Comparison of ENCODE assay signal across 33 cellular contexts in genomic region chr12:60399064-60399463, GRCh38.
"Had no signal": no experiment of that assay in that cellular context is flagged by ENCODE, and none has a peak within 500 bp of the region (broad histone marks: within the 10 kb centered on the region; RNA-seq: fewer than 3 reads in every experiment).

No MANE protein-coding gene starts in this region.

- H3K4me1 Mint-ChIP-seq: activated B cell treated with CpG ODN at 0.5 μM for 24 hours; activated CD4-positive, alpha-beta T cell treated with anti-CD3 and anti-CD28 coated beads, Interleukin-2, amount 10 ng/mL, durations not matched to agents 24 days and 14 days; activated naive CD8-positive, alpha-beta T cell treated with anti-CD3 and anti-CD28 coated beads for 36 hours had no signal

- H3K9me3 ChIP-seq: adrenal gland, body of pancreas, breast epithelium had no signal

- H3K4me3 Mint-ChIP-seq: activated B cell treated with CpG ODN at 0.5 μM for 24 hours; activated CD4-positive, alpha-beta memory T cell treated with anti-CD3 and anti-CD28 coated beads for 36 hours; activated CD4-positive, alpha-beta T cell treated with anti-CD3 and anti-CD28 coated beads, Interleukin-2, amount 10 ng/mL, durations not matched to agents 24 days and 14 days; activated CD8-positive, alpha-beta T cell treated with anti-CD3 and anti-CD28 coated beads for 36 hours; activated naive CD4-positive, alpha-beta T cell treated with anti-CD3 and anti-CD28 coated beads for 36 hours; activated naive CD8-positive, alpha-beta T cell treated with anti-CD3 and anti-CD28 coated beads for 36 hours; activated T-cell treated with anti-CD3 and anti-CD28 coated beads, Interleukin-2, amount 50 U/mL, for 24 hours; T-helper 1 cell treated with Interleukin-12 subunit alpha and Interleukin-12 subunit beta and Interleukin-4 antibody, amounts not matched to agents 30 μg/mL and 1 μg/mL, for 36 hours; T-helper 2 cell treated with Interferon-gamma antibody and Interleukin-4, amounts not matched to agents 5 μg/mL and 100 μg/mL, for 36 hours had no signal

- H3K9me3 Mint-ChIP-seq: activated B cell treated with CpG ODN at 0.5 μM for 24 hours; activated naive CD4-positive, alpha-beta T cell treated with anti-CD3 and anti-CD28 coated beads for 36 hours; activated naive CD8-positive, alpha-beta T cell treated with anti-CD3 and anti-CD28 coated beads for 36 hours; activated T-cell treated with anti-CD3 and anti-CD28 coated beads, Interleukin-2, amount 50 U/mL, for 24 hours; activated T-helper 2 cell treated with anti-CD3 and anti-CD28 coated beads, Interferon-gamma antibody, Interleukin-2, Interleukin-4, amounts not matched to agents 10 μg/mL and 5 μg/mL and 100 μg/mL, durations not matched to agents 14 hours and 24 hours and 36 hours; T-helper 1 cell treated with Interleukin-12 subunit alpha and Interleukin-12 subunit beta and Interleukin-4 antibody, amounts not matched to agents 30 μg/mL and 1 μg/mL, for 36 hours; T-helper 2 cell treated with Interferon-gamma antibody and Interleukin-4, amounts not matched to agents 5 μg/mL and 100 μg/mL, for 36 hours had no signal

- H3K27me3 ChIP-seq: adrenal gland, body of pancreas, brain microvascular endothelial cell, breast epithelium had no signal

- FAIRE-seq: astrocyte, TTC549 had no signal

- H3K27ac Mint-ChIP-seq: activated B cell treated with CpG ODN at 0.5 μM for 24 hours; activated CD4-positive, alpha-beta memory T cell treated with anti-CD3 and anti-CD28 coated beads for 36 hours; activated CD4-positive, alpha-beta T cell treated with anti-CD3 and anti-CD28 coated beads, Interleukin-2, amount 10 ng/mL, durations not matched to agents 24 days and 14 days; activated CD8-positive, alpha-beta T cell treated with anti-CD3 and anti-CD28 coated beads for 36 hours; activated naive CD4-positive, alpha-beta T cell treated with anti-CD3 and anti-CD28 coated beads for 36 hours; activated naive CD4-positive, alpha-beta T cell treated with anti-CD3 and anti-CD28 coated beads, Interleukin-2, amount 50 U/mL, for 72 hours; activated naive CD8-positive, alpha-beta T cell treated with anti-CD3 and anti-CD28 coated beads for 36 hours; activated T-cell treated with anti-CD3 and anti-CD28 coated beads, Interleukin-2, amount 50 U/mL, for 24 hours; activated T-helper 2 cell treated with anti-CD3 and anti-CD28 coated beads, Interferon-gamma antibody, Interleukin-2, Interleukin-4, amounts not matched to agents 10 μg/mL and 5 μg/mL and 100 μg/mL, durations not matched to agents 14 hours and 24 hours and 36 hours; T-helper 1 cell treated with Interleukin-12 subunit alpha and Interleukin-12 subunit beta and Interleukin-4 antibody, amounts not matched to agents 30 μg/mL and 1 μg/mL, for 36 hours; T-helper 2 cell treated with Interferon-gamma antibody and Interleukin-4, amounts not matched to agents 5 μg/mL and 100 μg/mL, for 36 hours had no signal

- H3K36me3 ChIP-seq: adrenal gland, brain microvascular endothelial cell, breast epithelium had no signal

- H3K27me3 Mint-ChIP-seq: activated B cell treated with CpG ODN at 0.5 μM for 24 hours; activated CD4-positive, alpha-beta memory T cell treated with anti-CD3 and anti-CD28 coated beads for 36 hours; activated CD4-positive, alpha-beta T cell treated with anti-CD3 and anti-CD28 coated beads, Interleukin-2, amount 10 ng/mL, durations not matched to agents 24 days and 14 days; activated CD8-positive, alpha-beta T cell treated with anti-CD3 and anti-CD28 coated beads for 36 hours; activated naive CD8-positive, alpha-beta T cell treated with anti-CD3 and anti-CD28 coated beads for 36 hours; activated T-cell treated with anti-CD3 and anti-CD28 coated beads, Interleukin-2, amount 50 U/mL, for 24 hours had no signal

- ATAC-seq: activated CD8-positive, alpha-beta T cell treated with anti-CD3 and anti-CD28 coated beads for 36 hours; activated naive CD4-positive, alpha-beta T cell treated with anti-CD3 and anti-CD28 coated beads, Interleukin-2, amount 50 U/mL, for 72 hours; body of pancreas had no signal

- H3K4me3 ChIP-seq: adrenal gland, body of pancreas, breast epithelium had no signal

- H3K27ac ChIP-seq: adrenal gland, body of pancreas, brain microvascular endothelial cell, breast epithelium, VCaP had no signal

- H3K36me3 Mint-ChIP-seq: activated CD4-positive, alpha-beta memory T cell treated with anti-CD3 and anti-CD28 coated beads for 36 hours; activated naive CD4-positive, alpha-beta T cell treated with anti-CD3 and anti-CD28 coated beads, Interleukin-2, amount 50 U/mL, for 72 hours; activated naive CD8-positive, alpha-beta T cell treated with anti-CD3 and anti-CD28 coated beads for 36 hours had no signal

- DNase-seq: activated B cell treated with CpG ODN at 0.5 μM for 24 hours; activated CD4-positive, alpha-beta memory T cell treated with anti-CD3 and anti-CD28 coated beads for 36 hours; activated CD4-positive, alpha-beta T cell treated with anti-CD3 and anti-CD28 coated beads for 4 hours; activated CD4-positive, alpha-beta T cell treated with anti-CD3 and anti-CD28 coated beads, Interleukin-2, amount 10 ng/mL, durations not matched to agents 24 days and 14 days; activated CD4-positive, alpha-beta T cell treated with anti-CD3 and anti-CD28 coated beads, Interleukin-2, amount 50 U/mL, for 1 hour; activated CD4-positive, alpha-beta T cell treated with anti-CD3 and anti-CD28 coated beads, Interleukin-2, amount 50 U/mL, for 4 hours; activated CD4-positive, CD25-positive, alpha-beta regulatory T cell treated with anti-CD3 and anti-CD28 coated beads, Interleukin-2, amount 50 U/mL, for 72 hours; activated CD8-positive, alpha-beta memory T cell treated with anti-CD3 and anti-CD28 coated beads, Interleukin-2, amount 50 U/mL, for 4 hours; activated CD8-positive, alpha-beta T cell treated with anti-CD3 and anti-CD28 coated beads for 36 hours; activated effector memory CD4-positive, alpha-beta T cell treated with Interleukin-2 at 50 U/mL for 16 hours; activated gamma-delta T cell; activated naive CD4-positive, alpha-beta T cell treated with anti-CD3 and anti-CD28 coated beads for 36 hours; activated naive CD4-positive, alpha-beta T cell treated with anti-CD3 and anti-CD28 coated beads, Interleukin-2, amount 50 U/mL, for 16 hours; activated naive CD8-positive, alpha-beta T cell treated with anti-CD3 and anti-CD28 coated beads for 36 hours; activated T-cell treated with anti-CD3 and anti-CD28 coated beads, Interleukin-2, amount 50 U/mL, for 24 hours; activated T-cell treated with anti-CD3 and anti-CD28 coated beads, Interleukin-2, amount 50 U/mL, for 48 hours; adrenal gland; amniotic stem cell; aorta; body of pancreas; central memory CD4-positive, alpha-beta T cell; T-helper 1 cell; T-helper 2 cell; T-helper 9 cell had no signal

- H3K4me1 ChIP-seq: adrenal gland, body of pancreas, breast epithelium had no signal
